ENCODE assay signal across 1 cellular context in genomic region chr10:71293446-71294090, GRCh38.
TF ChIP-seq lines count a peak whose summit lies in the region.

No MANE protein-coding gene starts in this region.

TF ChIP-seq in HepG2, 621 proteins besides CTCF, POLR2A, EP300 and RAD21:
- TF ChIP-seq BATF2 (CRISPR knock-in tag; IDR thresholded peaks at IDR 0.05): no peak
- TF ChIP-seq HNRNPUL1 (IDR thresholded peaks at IDR 0.05; ENCODE audit: low read depth, low read length): no peak
- no peak for TF ChIP-seq ZNF607 (CRISPR knock-in tag; IDR thresholded peaks at IDR 0.05; ENCODE audit: borderline replicate concordance)
- no peak for TF ChIP-seq CHD4 (IDR thresholded peaks at IDR 0.05; ENCODE audit: borderline replicate concordance, low read length)
- TF ChIP-seq ZNF232 (CRISPR knock-in tag; IDR thresholded peaks at IDR 0.05; ENCODE audit: borderline replicate concordance): no peak
- no peak for TF ChIP-seq NR3C1 (CRISPR knock-in tag; IDR thresholded peaks at IDR 0.05)
- TF ChIP-seq CREB1 (IDR thresholded peaks at IDR 0.05): no peak
- TF ChIP-seq CREB1 (CRISPR knock-in tag; IDR thresholded peaks at IDR 0.05): no peak
- TF ChIP-seq, protein P1, sequence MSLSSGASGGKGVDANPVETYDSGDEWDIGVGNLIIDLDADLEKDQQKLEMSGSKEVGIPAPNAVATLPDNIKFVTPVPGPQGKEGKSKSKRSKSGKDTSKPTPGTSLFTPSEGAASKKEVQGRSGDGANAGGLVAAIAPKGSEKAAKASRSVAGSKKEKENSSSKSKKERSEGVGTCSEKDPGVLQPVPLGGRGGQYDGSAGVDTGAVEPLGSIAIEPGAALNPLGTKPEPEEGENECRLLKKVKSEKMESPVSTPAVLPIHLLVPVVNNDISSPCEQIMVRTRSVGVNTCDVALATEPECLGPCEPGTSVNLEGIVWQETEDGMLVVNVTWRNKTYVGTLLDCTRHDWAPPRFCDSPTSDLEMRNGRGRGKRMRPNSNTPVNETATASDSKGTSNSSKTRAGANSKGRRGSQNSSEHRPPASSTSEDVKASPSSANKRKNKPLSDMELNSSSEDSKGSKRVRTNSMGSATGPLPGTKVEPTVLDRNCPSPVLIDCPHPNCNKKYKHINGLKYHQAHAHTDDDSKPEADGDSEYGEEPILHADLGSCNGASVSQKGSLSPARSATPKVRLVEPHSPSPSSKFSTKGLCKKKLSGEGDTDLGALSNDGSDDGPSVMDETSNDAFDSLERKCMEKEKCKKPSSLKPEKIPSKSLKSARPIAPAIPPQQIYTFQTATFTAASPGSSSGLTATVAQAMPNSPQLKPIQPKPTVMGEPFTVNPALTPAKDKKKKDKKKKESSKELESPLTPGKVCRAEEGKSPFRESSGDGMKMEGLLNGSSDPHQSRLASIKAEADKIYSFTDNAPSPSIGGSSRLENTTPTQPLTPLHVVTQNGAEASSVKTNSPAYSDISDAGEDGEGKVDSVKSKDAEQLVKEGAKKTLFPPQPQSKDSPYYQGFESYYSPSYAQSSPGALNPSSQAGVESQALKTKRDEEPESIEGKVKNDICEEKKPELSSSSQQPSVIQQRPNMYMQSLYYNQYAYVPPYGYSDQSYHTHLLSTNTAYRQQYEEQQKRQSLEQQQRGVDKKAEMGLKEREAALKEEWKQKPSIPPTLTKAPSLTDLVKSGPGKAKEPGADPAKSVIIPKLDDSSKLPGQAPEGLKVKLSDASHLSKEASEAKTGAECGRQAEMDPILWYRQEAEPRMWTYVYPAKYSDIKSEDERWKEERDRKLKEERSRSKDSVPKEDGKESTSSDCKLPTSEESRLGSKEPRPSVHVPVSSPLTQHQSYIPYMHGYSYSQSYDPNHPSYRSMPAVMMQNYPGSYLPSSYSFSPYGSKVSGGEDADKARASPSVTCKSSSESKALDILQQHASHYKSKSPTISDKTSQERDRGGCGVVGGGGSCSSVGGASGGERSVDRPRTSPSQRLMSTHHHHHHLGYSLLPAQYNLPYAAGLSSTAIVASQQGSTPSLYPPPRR (CRISPR knock-in tag; IDR thresholded peaks at IDR 0.05; ENCODE audit: borderline replicate concordance): no peak
- no peak for TF ChIP-seq BRF2 (CRISPR knock-in tag; IDR thresholded peaks at IDR 0.05)
- no peak for TF ChIP-seq MED8 (CRISPR knock-in tag; IDR thresholded peaks at IDR 0.05; ENCODE audit: insufficient replicate concordance)
